In the genomic region with DNA sequence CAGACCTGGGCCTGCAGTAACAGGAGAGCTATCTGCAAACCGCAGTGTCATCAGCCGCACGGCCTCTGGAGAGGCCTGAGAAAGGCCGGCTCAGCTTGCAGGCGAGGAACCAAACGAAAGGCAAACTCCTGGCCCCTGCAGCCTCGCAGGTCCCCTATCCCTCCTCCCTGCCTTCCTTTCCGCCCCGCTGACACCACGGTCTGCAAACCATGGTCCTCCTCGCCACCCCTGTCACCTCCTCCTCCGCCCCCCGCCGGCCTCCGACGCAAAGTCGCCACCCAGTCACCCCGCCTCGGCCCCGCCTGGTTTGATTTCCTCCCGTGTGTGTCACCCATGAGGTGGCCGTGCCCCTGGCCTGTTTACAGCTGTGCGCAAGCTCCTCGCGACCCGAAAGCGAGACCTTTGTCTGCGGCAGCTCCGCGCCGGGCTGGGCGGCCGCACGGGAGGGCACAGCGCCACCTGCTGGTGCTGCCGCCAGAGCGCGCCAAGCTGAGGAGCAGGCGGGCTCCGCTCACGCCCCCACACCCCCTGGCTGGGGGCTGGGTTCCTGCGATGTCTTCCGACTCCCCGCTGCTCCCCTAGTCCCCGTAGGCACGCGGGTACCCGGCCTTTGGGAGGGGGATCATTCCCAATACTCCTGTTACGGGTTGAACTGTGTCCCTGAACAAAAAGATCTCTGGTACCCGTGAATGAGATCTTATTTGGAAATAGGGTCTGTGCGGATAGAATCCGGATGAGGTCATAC, we compare ENCODE assay signal across 1 cellular context.
A peak's percentile ranks its signal among the peaks of the same experiment; 100 is the strongest.
TF ChIP-seq lines count a peak whose summit lies in the region.

No MANE protein-coding gene starts in this region.

TF ChIP-seq in HepG2, 621 proteins besides CTCF, POLR2A, EP300 and RAD21 (continued from another document and continues in another):
- TF ChIP-seq ELF3 (CRISPR knock-in tag; IDR thresholded peaks at IDR 0.05) (peak; percentile 44; the same call in 1 of the 2 replicates), REXO4 (CRISPR knock-in tag; IDR thresholded peaks at IDR 0.05; ENCODE audit: borderline replicate concordance) (no peak), SRSF4 (IDR thresholded peaks at IDR 0.05; ENCODE audit: low read depth, low read length, poor library complexity, severe bottlenecking) (no peak), MBNL3 (CRISPR knock-in tag; conservative IDR thresholded peaks at IDR 0.05) (no peak), ATRX (CRISPR knock-in tag; IDR thresholded peaks at IDR 0.05; ENCODE audit: borderline replicate concordance) (no peak), RFXAP (CRISPR knock-in tag; IDR thresholded peaks at IDR 0.05; ENCODE audit: borderline replicate concordance) (peak; percentile 74; the same call in 1 of the 2 replicates), ZNF878 (CRISPR knock-in tag; IDR thresholded peaks at IDR 0.05) (no peak), AGO1 (IDR thresholded peaks at IDR 0.05; ENCODE audit: low read depth, low read length, poor library complexity, severe bottlenecking) (no peak), KAT8 (CRISPR knock-in tag; IDR thresholded peaks at IDR 0.05) (peak; percentile 48; the same call in 1 of the 2 replicates), TERF1 (CRISPR knock-in tag; IDR thresholded peaks at IDR 0.05) (no peak), REPIN1 (CRISPR knock-in tag; IDR thresholded peaks at IDR 0.05; ENCODE audit: borderline replicate concordance, low read depth) (0 out of 2 replicates have a peak, but pooled peaks have one; percentile 28), ZNF296 (CRISPR knock-in tag; conservative IDR thresholded peaks at IDR 0.05) (0 out of 2 replicates have a peak, but pooled peaks have one; percentile 2), MEIS2 (CRISPR knock-in tag; IDR thresholded peaks at IDR 0.05) (no peak; the same call in 1 of the 2 replicates), ZNF17 (CRISPR knock-in tag; IDR thresholded peaks at IDR 0.05) (no peak), PHF20 (CRISPR knock-in tag; IDR thresholded peaks at IDR 0.05) (no peak), GMEB1 (CRISPR knock-in tag; IDR thresholded peaks at IDR 0.05; ENCODE audit: borderline replicate concordance) (peak; percentile 61; the same call in 1 of the 2 replicates), KLF13 (CRISPR knock-in tag; IDR thresholded peaks at IDR 0.05) (peak; percentile 100), NBN (conservative IDR thresholded peaks at IDR 0.05) (no peak), THYN1 (CRISPR knock-in tag; IDR thresholded peaks at IDR 0.05; ENCODE audit: borderline replicate concordance, low read depth) (no peak), ETV6 (CRISPR knock-in tag; conservative IDR thresholded peaks at IDR 0.05) (no peak), MLLT10 (CRISPR knock-in tag; IDR thresholded peaks at IDR 0.05) (no peak), ARID3A (IDR thresholded peaks at IDR 0.05; ENCODE audit: low read depth, low read length) (0 out of 2 replicates have a peak, but pooled peaks have one; percentile 34), NONO (IDR thresholded peaks at IDR 0.05) (no peak), NONO (CRISPR knock-in tag; conservative IDR thresholded peaks at IDR 0.05) (peak; percentile 88), CERS6 (CRISPR knock-in tag; IDR thresholded peaks at IDR 0.05) (no peak), U2AF1 (optimal IDR thresholded peaks at IDR 0.05; ENCODE audit: low read depth, low read length) (no peak), KAT7 (CRISPR knock-in tag; IDR thresholded peaks at IDR 0.05; ENCODE audit: borderline replicate concordance) (no peak), ZNF574 (CRISPR knock-in tag; IDR thresholded peaks at IDR 0.05) (peak; percentile 72), RFX1 (IDR thresholded peaks at IDR 0.05) (no peak), ZNF672 (CRISPR knock-in tag; IDR thresholded peaks at IDR 0.05) (no peak), NFE2L1 (CRISPR knock-in tag; IDR thresholded peaks at IDR 0.05; ENCODE audit: borderline replicate concordance) (no peak; the same call in 1 of the 2 replicates), CBFB (CRISPR knock-in tag; IDR thresholded peaks at IDR 0.05) (peak; percentile 34; the same call in 1 of the 2 replicates), YEATS2 (CRISPR knock-in tag; IDR thresholded peaks at IDR 0.05; ENCODE audit: borderline replicate concordance) (peak; percentile 53; the same call in 1 of the 2 replicates), JDP2 (CRISPR knock-in tag; IDR thresholded peaks at IDR 0.05; ENCODE audit: borderline replicate concordance) (no peak), ZNF383 (CRISPR knock-in tag; IDR thresholded peaks at IDR 0.05; ENCODE audit: borderline replicate concordance) (no peak), ASH2L (IDR thresholded peaks at IDR 0.05; ENCODE audit: insufficient read length, low read depth, low read length) (peak; percentile 66)
- TF ChIP-seq, protein P1, sequence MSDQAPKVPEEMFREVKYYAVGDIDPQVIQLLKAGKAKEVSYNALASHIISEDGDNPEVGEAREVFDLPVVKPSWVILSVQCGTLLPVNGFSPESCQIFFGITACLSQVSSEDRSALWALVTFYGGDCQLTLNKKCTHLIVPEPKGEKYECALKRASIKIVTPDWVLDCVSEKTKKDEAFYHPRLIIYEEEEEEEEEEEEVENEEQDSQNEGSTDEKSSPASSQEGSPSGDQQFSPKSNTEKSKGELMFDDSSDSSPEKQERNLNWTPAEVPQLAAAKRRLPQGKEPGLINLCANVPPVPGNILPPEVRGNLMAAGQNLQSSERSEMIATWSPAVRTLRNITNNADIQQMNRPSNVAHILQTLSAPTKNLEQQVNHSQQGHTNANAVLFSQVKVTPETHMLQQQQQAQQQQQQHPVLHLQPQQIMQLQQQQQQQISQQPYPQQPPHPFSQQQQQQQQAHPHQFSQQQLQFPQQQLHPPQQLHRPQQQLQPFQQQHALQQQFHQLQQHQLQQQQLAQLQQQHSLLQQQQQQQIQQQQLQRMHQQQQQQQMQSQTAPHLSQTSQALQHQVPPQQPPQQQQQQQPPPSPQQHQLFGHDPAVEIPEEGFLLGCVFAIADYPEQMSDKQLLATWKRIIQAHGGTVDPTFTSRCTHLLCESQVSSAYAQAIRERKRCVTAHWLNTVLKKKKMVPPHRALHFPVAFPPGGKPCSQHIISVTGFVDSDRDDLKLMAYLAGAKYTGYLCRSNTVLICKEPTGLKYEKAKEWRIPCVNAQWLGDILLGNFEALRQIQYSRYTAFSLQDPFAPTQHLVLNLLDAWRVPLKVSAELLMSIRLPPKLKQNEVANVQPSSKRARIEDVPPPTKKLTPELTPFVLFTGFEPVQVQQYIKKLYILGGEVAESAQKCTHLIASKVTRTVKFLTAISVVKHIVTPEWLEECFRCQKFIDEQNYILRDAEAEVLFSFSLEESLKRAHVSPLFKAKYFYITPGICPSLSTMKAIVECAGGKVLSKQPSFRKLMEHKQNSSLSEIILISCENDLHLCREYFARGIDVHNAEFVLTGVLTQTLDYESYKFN (CRISPR knock-in tag; conservative IDR thresholded peaks at IDR 0.05), result no peak; the same call in none of the 2 replicates
- TF ChIP-seq, protein P2, sequence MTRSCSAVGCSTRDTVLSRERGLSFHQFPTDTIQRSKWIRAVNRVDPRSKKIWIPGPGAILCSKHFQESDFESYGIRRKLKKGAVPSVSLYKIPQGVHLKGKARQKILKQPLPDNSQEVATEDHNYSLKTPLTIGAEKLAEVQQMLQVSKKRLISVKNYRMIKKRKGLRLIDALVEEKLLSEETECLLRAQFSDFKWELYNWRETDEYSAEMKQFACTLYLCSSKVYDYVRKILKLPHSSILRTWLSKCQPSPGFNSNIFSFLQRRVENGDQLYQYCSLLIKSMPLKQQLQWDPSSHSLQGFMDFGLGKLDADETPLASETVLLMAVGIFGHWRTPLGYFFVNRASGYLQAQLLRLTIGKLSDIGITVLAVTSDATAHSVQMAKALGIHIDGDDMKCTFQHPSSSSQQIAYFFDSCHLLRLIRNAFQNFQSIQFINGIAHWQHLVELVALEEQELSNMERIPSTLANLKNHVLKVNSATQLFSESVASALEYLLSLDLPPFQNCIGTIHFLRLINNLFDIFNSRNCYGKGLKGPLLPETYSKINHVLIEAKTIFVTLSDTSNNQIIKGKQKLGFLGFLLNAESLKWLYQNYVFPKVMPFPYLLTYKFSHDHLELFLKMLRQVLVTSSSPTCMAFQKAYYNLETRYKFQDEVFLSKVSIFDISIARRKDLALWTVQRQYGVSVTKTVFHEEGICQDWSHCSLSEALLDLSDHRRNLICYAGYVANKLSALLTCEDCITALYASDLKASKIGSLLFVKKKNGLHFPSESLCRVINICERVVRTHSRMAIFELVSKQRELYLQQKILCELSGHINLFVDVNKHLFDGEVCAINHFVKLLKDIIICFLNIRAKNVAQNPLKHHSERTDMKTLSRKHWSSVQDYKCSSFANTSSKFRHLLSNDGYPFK (CRISPR knock-in tag; IDR thresholded peaks at IDR 0.05; ENCODE audit: borderline replicate concordance), result peak; percentile 44; the same call in 1 of the 2 replicates
- TF ChIP-seq, protein P3, sequence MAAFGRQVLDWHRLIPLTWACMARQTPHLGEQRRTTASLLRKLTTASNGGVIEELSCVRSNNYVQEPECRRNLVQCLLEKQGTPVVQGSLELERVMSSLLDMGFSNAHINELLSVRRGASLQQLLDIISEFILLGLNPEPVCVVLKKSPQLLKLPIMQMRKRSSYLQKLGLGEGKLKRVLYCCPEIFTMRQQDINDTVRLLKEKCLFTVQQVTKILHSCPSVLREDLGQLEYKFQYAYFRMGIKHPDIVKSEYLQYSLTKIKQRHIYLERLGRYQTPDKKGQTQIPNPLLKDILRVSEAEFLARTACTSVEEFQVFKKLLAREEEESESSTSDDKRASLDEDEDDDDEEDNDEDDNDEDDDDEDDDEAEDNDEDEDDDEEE (CRISPR knock-in tag; IDR thresholded peaks at IDR 0.05), result 0 out of 2 replicates have a peak, but pooled peaks have one; percentile 72
